8 cellular contexts compared by ENCODE assay signal in the genomic region with DNA sequence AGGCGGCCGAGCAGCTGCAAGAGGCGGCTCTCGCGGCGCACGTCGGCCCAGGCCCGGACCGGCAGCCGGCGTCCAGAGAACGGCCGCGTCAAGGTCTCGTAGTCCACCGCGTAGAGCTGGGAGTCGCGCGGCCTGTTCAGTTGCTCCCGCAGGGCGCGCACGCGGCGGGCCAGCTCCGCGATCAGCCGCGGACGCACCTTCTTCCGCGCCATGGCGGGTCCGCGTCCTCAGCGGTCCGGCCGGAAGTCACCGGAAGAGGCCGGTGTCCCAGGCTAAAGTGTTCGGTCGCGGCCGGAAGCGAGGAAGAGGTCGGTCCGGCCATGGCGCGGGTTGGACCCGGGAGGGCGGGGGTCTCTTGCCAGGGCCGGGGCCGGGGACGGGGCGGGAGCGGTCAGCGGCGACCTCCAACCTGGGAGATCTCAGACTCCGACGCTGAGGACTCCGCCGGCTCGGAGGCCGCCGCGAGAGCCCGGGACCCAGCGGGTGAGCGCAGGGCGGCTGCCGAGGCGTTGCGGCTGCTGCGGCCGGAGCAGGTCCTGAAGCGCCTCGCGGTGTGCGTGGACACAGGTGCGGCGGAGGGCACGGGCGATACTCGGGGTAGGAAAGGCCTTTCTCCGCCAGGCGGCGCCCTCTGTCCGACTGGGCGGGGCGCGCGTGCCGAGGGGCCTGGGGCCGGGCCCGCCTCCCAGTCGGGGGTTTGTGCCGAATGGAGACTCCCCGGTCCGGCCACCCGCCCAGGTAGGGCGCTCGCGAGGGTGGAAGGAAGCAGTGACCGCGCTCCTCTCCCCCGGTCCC. TPM values are rescaled to one million over a fixed set of nuclear protein-coding genes. Genes with fewer than 3 reads are reported as not detected.
A peak's percentile ranks its signal among the peaks of the same experiment; 100 is the strongest.
DNase-seq lines count a peak whose midpoint lies in the region; ATAC-seq, FAIRE-seq and TF ChIP-seq lines count a peak whose summit lies in the region.

Gene MRPS34 (minus strand): TSS at position 227 of the 795 bp plus-strand sequence. CDS start 15 bp downstream, at position 212.

- POLR2A ChIA-PET in activated B cell treated with CpG ODN at 0.5 μM for 24 hours (lab: Charles Lee), result interaction anchor here (0.6 to 5.6 kb wide), 14 partner anchors 10 to 352 kb away, joined by 3 to 88 read pairs (median 4); partner anchors contain the start of genes FAHD1, JPT2, MAPK8IP3 and NUBP2

- peak; percentile 50 for TF ChIP-seq CTCF in activated B cell treated with CpG ODN at 0.5 μM for 24 hours (IDR thresholded peaks at IDR 0.05)

- ATAC-seq in HG02973 (IDR thresholded peaks at IDR 0.05; ENCODE audit: unreplicated experiment), result peak; percentile 34
- peak; percentile 58 for ATAC-seq in activated B cell treated with CpG ODN at 0.5 μM for 24 hours (ENCODE audit: low read depth)
- no peak for ATAC-seq in HG03469 (IDR thresholded peaks at IDR 0.05; ENCODE audit: unreplicated experiment)

- peak within 1 kb of the TSS; percentile 89 for H3K27ac Mint-ChIP-seq in activated B cell treated with CpG ODN at 0.5 μM for 24 hours

- TF ChIP-seq POLR2A in GM12891 (IDR thresholded peaks at IDR 0.05; ENCODE audit: low read depth, low read length), result peak; percentile 84

- H3K36me3 Mint-ChIP-seq in activated B cell treated with CpG ODN at 0.5 μM for 24 hours (ENCODE audit: low read depth), result peaks cover 31% of the 10 kb centered on the region

- H3K4me1 Mint-ChIP-seq in activated B cell treated with CpG ODN at 0.5 μM for 24 hours, result peaks cover 24% of the 10 kb centered on the region

- peak; percentile 95 for FAIRE-seq in GM12891 (lab: Jason Lieb, UNC)

- intact Hi-C loops in activated B cell treated with CpG ODN at 0.5 μM for 24 hours (cut with micrococcal nuclease), result loop anchor here (1.0 to 5.0 kb wide), 5 partner anchors 9 to 431 kb away; partner anchors contain the start of genes HAGH, MAPK8IP3, NUBP2 and SPSB3

- H3K9me3 Mint-ChIP-seq in activated B cell treated with CpG ODN at 0.5 μM for 24 hours, result no peaks in the 10 kb centered on the region

- peak; percentile 87 for DNase-seq in GM12891 (ENCODE audit: insufficient read length, low spot score)
- peak; percentile 87 for DNase-seq in NCI-H2196 (lab: John Stamatoyannopoulos, UW; ENCODE audit: unreplicated experiment)
- DNase-seq in activated B cell treated with CpG ODN at 0.5 μM for 24 hours, result peak; percentile 81
- peak in 57 of 61 donors; percentile 7 to 85 (median 67) for DNase-seq in caudate nucleus (lab: John Stamatoyannopoulos, UW)
- peak; percentile 93 for DNase-seq in islet precursor cell
- peak; percentile 80 for DNase-seq in stimulated activated CD4-positive, alpha-beta T cell treated with anti-CD3 and anti-CD28 coated beads, Interleukin-12 subunit alpha, Interleukin-12 subunit beta, amount 100 ng/mL, for 4 hours

- H3K27me3 Mint-ChIP-seq in activated B cell treated with CpG ODN at 0.5 μM for 24 hours, result no peaks in the 10 kb centered on the region

- H3K27ac ChIP-seq in caudate nucleus (ENCODE audit: low read depth, low read length), result peak within 1 kb of the TSS; percentile 89

- CTCF ChIA-PET in activated B cell treated with CpG ODN at 0.5 μM for 24 hours (lab: Charles Lee), result interaction anchor here (0.8 to 3.3 kb wide), 4 partner anchors 9 to 67 kb away, joined by 3 to 15 read pairs (median 3); partner anchors contain the start of genes MAPK8IP3, NUBP2 and SPSB3

- peak within 1 kb of the TSS; percentile 87 for H3K4me3 Mint-ChIP-seq in activated B cell treated with CpG ODN at 0.5 μM for 24 hours

TF ChIP-seq in GM12891, 5 proteins besides CTCF, POLR2A, EP300 and RAD21:
- TF ChIP-seq TAF1 (IDR thresholded peaks at IDR 0.05; ENCODE audit: low read depth, low read length) (peak; percentile 90), POU2F2 (IDR thresholded peaks at IDR 0.05; ENCODE audit: low read depth, low read length) (peak; percentile 72; the same call in 1 of the 2 replicates), POLR2AphosphoS5 (IDR thresholded peaks at IDR 0.05; ENCODE audit: low read depth, low read length) (0 out of 2 replicates have a peak, but pooled peaks have one; percentile 62), SPI1 (IDR thresholded peaks at IDR 0.05; ENCODE audit: low read depth, low read length) (no peak), PAX5 (IDR thresholded peaks at IDR 0.05; ENCODE audit: insufficient read depth, low read length, severe bottlenecking) (no peak)

RNA-seq across cellular contexts. Expression of gene MRPS34, which starts in this region (rescaled TPM):
- polyA plus RNA-seq in GM12891 (2012; ENCODE audit: low read depth, missing spikeins), result 110 TPM
- 60.9 and 65.1 TPM in 2 replicates for total RNA-seq in activated B cell treated with CpG ODN at 0.5 μM for 24 hours
